ENCODE assay signal across 1 cellular context in the genomic region with DNA sequence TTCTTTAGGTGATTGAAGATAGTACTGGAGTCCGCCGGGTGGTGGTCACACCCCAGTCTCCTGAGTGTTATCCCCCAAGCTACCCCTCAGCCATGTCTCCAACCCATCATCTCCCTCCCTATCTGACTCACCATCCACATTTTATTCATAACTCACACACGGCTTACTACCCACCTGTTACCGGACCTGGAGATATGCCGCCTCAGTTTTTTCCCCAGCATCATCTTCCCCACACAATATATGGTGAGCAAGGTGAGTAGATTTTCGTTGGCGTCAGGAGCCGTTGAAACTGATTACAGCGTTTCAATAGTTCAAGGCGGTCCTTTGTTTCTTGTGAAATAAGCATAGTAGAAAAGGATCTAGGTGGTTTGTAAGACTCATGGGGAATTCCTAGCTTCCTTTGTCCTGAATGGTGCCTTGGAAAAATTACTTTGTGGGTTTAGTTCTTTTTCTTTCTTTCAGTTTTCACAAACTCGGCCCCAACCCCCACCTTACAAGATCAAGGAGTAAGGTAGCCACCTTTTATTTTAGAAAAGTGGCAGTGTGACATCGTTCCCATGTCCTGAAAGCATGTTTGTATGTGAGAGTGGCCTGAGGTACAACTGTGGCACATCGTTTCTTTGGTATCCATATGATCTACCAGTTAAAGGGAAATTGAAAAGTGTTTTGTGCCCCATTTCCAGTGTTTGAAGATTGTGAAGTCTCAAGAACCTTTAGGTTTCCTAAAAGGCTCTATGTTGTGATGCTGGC.
TF ChIP-seq lines count a peak whose summit lies in the region.

No MANE protein-coding gene starts in this region.

TF ChIP-seq in GM23338, 12 proteins besides CTCF, POLR2A, EP300 and RAD21 (continued from another document):
- TF ChIP-seq, protein P1, sequence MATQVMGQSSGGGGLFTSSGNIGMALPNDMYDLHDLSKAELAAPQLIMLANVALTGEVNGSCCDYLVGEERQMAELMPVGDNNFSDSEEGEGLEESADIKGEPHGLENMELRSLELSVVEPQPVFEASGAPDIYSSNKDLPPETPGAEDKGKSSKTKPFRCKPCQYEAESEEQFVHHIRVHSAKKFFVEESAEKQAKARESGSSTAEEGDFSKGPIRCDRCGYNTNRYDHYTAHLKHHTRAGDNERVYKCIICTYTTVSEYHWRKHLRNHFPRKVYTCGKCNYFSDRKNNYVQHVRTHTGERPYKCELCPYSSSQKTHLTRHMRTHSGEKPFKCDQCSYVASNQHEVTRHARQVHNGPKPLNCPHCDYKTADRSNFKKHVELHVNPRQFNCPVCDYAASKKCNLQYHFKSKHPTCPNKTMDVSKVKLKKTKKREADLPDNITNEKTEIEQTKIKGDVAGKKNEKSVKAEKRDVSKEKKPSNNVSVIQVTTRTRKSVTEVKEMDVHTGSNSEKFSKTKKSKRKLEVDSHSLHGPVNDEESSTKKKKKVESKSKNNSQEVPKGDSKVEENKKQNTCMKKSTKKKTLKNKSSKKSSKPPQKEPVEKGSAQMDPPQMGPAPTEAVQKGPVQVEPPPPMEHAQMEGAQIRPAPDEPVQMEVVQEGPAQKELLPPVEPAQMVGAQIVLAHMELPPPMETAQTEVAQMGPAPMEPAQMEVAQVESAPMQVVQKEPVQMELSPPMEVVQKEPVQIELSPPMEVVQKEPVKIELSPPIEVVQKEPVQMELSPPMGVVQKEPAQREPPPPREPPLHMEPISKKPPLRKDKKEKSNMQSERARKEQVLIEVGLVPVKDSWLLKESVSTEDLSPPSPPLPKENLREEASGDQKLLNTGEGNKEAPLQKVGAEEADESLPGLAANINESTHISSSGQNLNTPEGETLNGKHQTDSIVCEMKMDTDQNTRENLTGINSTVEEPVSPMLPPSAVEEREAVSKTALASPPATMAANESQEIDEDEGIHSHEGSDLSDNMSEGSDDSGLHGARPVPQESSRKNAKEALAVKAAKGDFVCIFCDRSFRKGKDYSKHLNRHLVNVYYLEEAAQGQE (IDR thresholded peaks at IDR 0.05; ENCODE audit: unreplicated experiment), result no peak
